9 cellular contexts compared by ENCODE assay signal in the genomic region with DNA sequence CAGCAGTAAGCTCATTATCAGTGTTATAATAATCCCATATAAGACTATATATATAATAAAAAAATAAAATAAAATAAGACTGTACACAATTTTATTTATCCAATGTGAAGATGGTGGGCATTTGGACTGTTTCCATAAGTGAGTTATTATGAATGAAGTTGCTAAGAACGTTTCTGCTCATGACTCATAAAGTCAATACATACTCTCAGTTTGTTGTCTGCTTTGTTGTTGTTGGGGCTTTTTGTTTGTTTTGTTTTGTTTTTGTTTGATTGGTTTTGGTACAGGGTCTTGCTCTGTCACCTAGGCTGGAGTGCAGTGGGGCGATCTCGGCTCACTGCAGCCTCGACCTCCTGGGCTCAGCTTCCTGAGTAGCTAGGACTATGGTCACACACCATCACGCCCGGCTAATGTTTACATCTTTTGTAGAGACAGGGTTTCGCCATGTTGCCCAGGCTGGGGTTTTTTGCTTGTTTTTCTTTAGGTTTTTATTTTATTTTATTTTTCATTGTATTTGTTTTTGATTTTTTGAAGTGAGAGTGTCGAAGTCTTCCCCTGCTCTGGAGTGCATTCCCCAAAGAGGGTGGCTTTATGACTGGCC. TPM values are rescaled to one million over a fixed set of nuclear protein-coding genes. Genes with fewer than 3 reads are reported as not detected.
A peak's percentile ranks its signal among the peaks of the same experiment; 100 is the strongest.
DNase-seq lines count a peak whose midpoint lies in the region; ATAC-seq, FAIRE-seq and TF ChIP-seq lines count a peak whose summit lies in the region.
"Had no signal": no experiment of that assay in that cellular context is flagged by ENCODE, and none has a peak within 500 bp of the region (broad histone marks: within the 10 kb centered on the region; RNA-seq: fewer than 3 reads in every experiment).

No MANE protein-coding gene starts in this region.

- peak overlapping the region; percentile 25; the same call in 1 of the 2 replicates for H3K27ac ChIP-seq in HEK293 (ENCODE audit: extremely low read depth, low read depth, low read length)
- no peak overlapping the region for H3K27ac ChIP-seq in astrocyte (ENCODE audit: low read depth, low read length)
- H3K27ac ChIP-seq in mesodermal cell (ENCODE audit: low read depth, low read length, severe bottlenecking) = no peak overlapping the region

- H3K4me2 ChIP-seq in astrocyte (ENCODE audit: low read length) = peak overlapping the region; percentile 91

- H2AFZ ChIP-seq in astrocyte (ENCODE audit: low read depth, low read length) = no peak overlapping the region

- H3K27ac Mint-ChIP-seq in astrocyte (ENCODE audit: unreplicated experiment) = peak overlapping the region; percentile 95

- H3K27me3 Mint-ChIP-seq in astrocyte (ENCODE audit: low read depth, unreplicated experiment) = no peaks in the 10 kb centered on the region

- H3K9me3 ChIP-seq in HEK293 (ENCODE audit: control insufficient read depth, insufficient read depth, low read depth, low read length) (no peaks in the 10 kb centered on the region), astrocyte (ENCODE audit: insufficient read depth, low read depth, low read length) (no peaks in the 10 kb centered on the region), mesodermal cell (ENCODE audit: control insufficient read depth, low read length) (no peaks in the 10 kb centered on the region)

- CTCF ChIA-PET in AG04449 (lab: Yijun Ruan, JAX) (interaction anchor here (1.5 to 3.8 kb wide), 3 partner anchors 19 to 35 kb away, joined by 5 to 29 read pairs (median 7); a partner anchor contains a TSS), HEK293 (lab: Yijun Ruan, JAX) (interaction anchor here (0.7 to 1.3 kb wide), 3 partner anchors 14 to 1056 kb away, joined by 3 to 4 read pairs (median 4); no protein-coding TSS in a partner anchor)

- no peak for ATAC-seq in omental fat pad (ENCODE audit: low FRiP score)

- no peaks in the 10 kb centered on the region for H3K36me3 Mint-ChIP-seq in astrocyte (ENCODE audit: low read depth, unreplicated experiment)

- DNase-seq in AG04449 (ENCODE audit: low read depth, low spot score) = no peak
- no peak for DNase-seq in astrocyte (ENCODE audit: low read depth)
- DNase-seq in NCI-H1105 (lab: John Stamatoyannopoulos, UW) = no peak
- DNase-seq in cardiac septum (ENCODE audit: low spot score) = no peak
- no peak for DNase-seq in NCI-H2171 (lab: John Stamatoyannopoulos, UW)
- no peak for DNase-seq in omental fat pad (ENCODE audit: low spot score)
- DNase-seq: GF-D8 had no signal

- H3K79me2 ChIP-seq in astrocyte (ENCODE audit: insufficient read depth, low read length) = no peaks in the 10 kb centered on the region

- FAIRE-seq in astrocyte (lab: Jason Lieb, UNC) = no peak

- TF ChIP-seq CTCF in AG04449 (IDR thresholded peaks at IDR 0.05; ENCODE audit: insufficient read depth, low read length, missing control alignments) = no peak
- no peak for TF ChIP-seq CTCF in HEK293 (tag by site-specific recombination; IDR thresholded peaks at IDR 0.05)
- TF ChIP-seq CTCF in astrocyte (IDR thresholded peaks at IDR 0.05; ENCODE audit: insufficient read depth, low read depth, low read length) = no peak
- TF ChIP-seq CTCF in omental fat pad (IDR thresholded peaks at IDR 0.05) = no peak

- intact Hi-C loops in cardiac septum (cut with DNase I) = no loop called here

- H3K4me1 Mint-ChIP-seq in astrocyte (ENCODE audit: low read depth, unreplicated experiment) = peaks cover under 1% of the 10 kb centered on the region

- no peaks in the 10 kb centered on the region for H3K27me3 ChIP-seq in astrocyte (ENCODE audit: insufficient read depth, low read length)

- H3K36me3 ChIP-seq in HEK293 (ENCODE audit: control insufficient read depth in 2 of 2, insufficient read depth in 1 of 2, low read length in 2 of 2) (no peaks in the 10 kb centered on the region), astrocyte (ENCODE audit: insufficient read depth, low read length) (no peaks in the 10 kb centered on the region), mesodermal cell (ENCODE audit: control insufficient read depth, insufficient read depth, low read length) (no peaks in the 10 kb centered on the region)

- WGBS in mesodermal cell (ENCODE audit: insufficient coverage in 2 of 2), 2 experiments = 49 to 53% methylated on average over 3 to 5 of the region's 8 CpGs

- H3K9me3 Mint-ChIP-seq in astrocyte (ENCODE audit: unreplicated experiment) = peaks cover 2% of the 10 kb centered on the region

- H3K4me3 ChIP-seq in AG04449 (ENCODE audit: low read depth, low read length) (peak overlapping the region; percentile 49), HEK293 (ENCODE audit: low read depth, low read length) (peak overlapping the region; percentile 12; the same call in 1 of the 2 replicates), astrocyte (ENCODE audit: insufficient read depth, low read depth, low read length) (peak overlapping the region; percentile 40), mesodermal cell (ENCODE audit: extremely low read depth, insufficient read depth, low read length, poor library complexity, severe bottlenecking) (peak overlapping the region; percentile 77)

- POLR2A ChIA-PET in AG04449 (lab: Yijun Ruan, JAX) = interaction anchor here (3.5 kb wide), 1 partner anchor 20 kb away, joined by 17 read pairs; no protein-coding TSS in a partner anchor
- POLR2A ChIA-PET in HEK293 (lab: Yijun Ruan, JAX) = interaction anchor here (0.9 to 4.0 kb wide), 5 partner anchors 10 to 36 kb away, joined by 3 to 29 read pairs (median 10); a partner anchor contains a TSS

- H3K4me3 Mint-ChIP-seq in astrocyte (ENCODE audit: unreplicated experiment) = peak overlapping the region; percentile 91

- H3K9ac ChIP-seq in astrocyte (ENCODE audit: low read length) = peak overlapping the region; percentile 24

- H3K4me1 ChIP-seq in HEK293 (ENCODE audit: control insufficient read depth, insufficient read depth, low read length) = no peaks in the 10 kb centered on the region
- peaks cover 16% of the 10 kb centered on the region for H3K4me1 ChIP-seq in astrocyte (ENCODE audit: insufficient read depth, low read length)
- peaks cover 9% of the 10 kb centered on the region for H3K4me1 ChIP-seq in mesodermal cell (ENCODE audit: control insufficient read depth, insufficient read depth, low read length, poor library complexity, severe bottlenecking)

- H4K20me1 ChIP-seq in astrocyte (ENCODE audit: insufficient read depth, low read length) = peaks cover 3% of the 10 kb centered on the region

TF ChIP-seq in HEK293, 187 proteins besides CTCF, POLR2A, EP300 and RAD21:
- TF ChIP-seq ZNF335 (tag by site-specific recombination; conservative IDR thresholded peaks at IDR 0.05) (peak; percentile 87), ZBTB17 (tag by site-specific recombination; IDR thresholded peaks at IDR 0.05) (0 out of 2 replicates have a peak, but pooled peaks have one; percentile 7), ZNF48 (tag by site-specific recombination; IDR thresholded peaks at IDR 0.05) (no peak), HOXA7 (CRISPR knock-in tag; IDR thresholded peaks at IDR 0.05; ENCODE audit: borderline replicate concordance) (no peak), YY2 (tag by site-specific recombination; IDR thresholded peaks at IDR 0.05) (no peak), OSR2 (tag by site-specific recombination; IDR thresholded peaks at IDR 0.05) (peak; percentile 68)

RNA-seq across cellular contexts. Expression of a gene that starts 18.0 kb away (rescaled TPM):
- 0.22 and 0.27 TPM in 2 replicates for total RNA-seq in astrocyte
- 0.37 TPM for polyA plus RNA-seq in mesodermal cell (2013, experiment 1 of 2)
- not detected for polyA plus RNA-seq in mesodermal cell (2013, experiment 2 of 2)
- 6.4 TPM for total RNA-seq in cardiac septum
- 1 to 10 TPM in 2 of 4 donors, under 1 TPM in 2; 0.79 to 2.9 (median 1.1) TPM for total RNA-seq in omental fat pad

RNA-seq across cellular contexts. Expression of a gene that starts 36.1 kb away (rescaled TPM):
- 20.9 and 21.8 TPM in 2 replicates for total RNA-seq in astrocyte
- 16.0 TPM for polyA plus RNA-seq in mesodermal cell (2013, experiment 1 of 2)
- polyA plus RNA-seq in mesodermal cell (2013, experiment 2 of 2) = 16.1 TPM
- 33.0 TPM for total RNA-seq in cardiac septum
- 10 to 100 TPM in 3 of 4 donors, 1 to 10 TPM in 1; 9.8 to 16.4 (median 12.6) TPM for total RNA-seq in omental fat pad

RNA-seq across cellular contexts. Expression of a gene that starts 39.6 kb away (rescaled TPM):
- total RNA-seq in astrocyte (not detected in 2 replicates), cardiac septum (not detected), omental fat pad (not detected)
- polyA plus RNA-seq in mesodermal cell (2013, experiment 1 of 2) = not detected
- polyA plus RNA-seq in mesodermal cell (2013, experiment 2 of 2) = not detected

RNA-seq across cellular contexts. Expression of a gene that starts 56.0 kb away (rescaled TPM):
- not detected in 2 replicates for total RNA-seq in astrocyte
- not detected for polyA plus RNA-seq in mesodermal cell (2013, experiment 1 of 2)
- not detected for polyA plus RNA-seq in mesodermal cell (2013, experiment 2 of 2)
- not detected for total RNA-seq in cardiac septum
- total RNA-seq in omental fat pad = not detected

RNA-seq across cellular contexts. Expression of a gene that starts 56.7 kb away (rescaled TPM):
- total RNA-seq in astrocyte (1,553 and 1,656 TPM in 2 replicates), cardiac septum (557 TPM), omental fat pad (1,000 to 10,000 TPM; 1,928 to 2,385 (median 2,165) TPM)
- 2,439 TPM for polyA plus RNA-seq in mesodermal cell (2013, experiment 1 of 2)
- 2,115 TPM for polyA plus RNA-seq in mesodermal cell (2013, experiment 2 of 2)

Comparison
In these comparisons a context has a peak if more than half of its experiments do, and no peak if none do; other contexts are left out.
1. H3K4me3 ChIP-seq: peak in every context shown above with its lines; median percentile 77 in mesodermal cell; 49 in AG04449; 40 in astrocyte; 12 in HEK293.